ENCODE assay signal across 8 cellular contexts in the genomic region with DNA sequence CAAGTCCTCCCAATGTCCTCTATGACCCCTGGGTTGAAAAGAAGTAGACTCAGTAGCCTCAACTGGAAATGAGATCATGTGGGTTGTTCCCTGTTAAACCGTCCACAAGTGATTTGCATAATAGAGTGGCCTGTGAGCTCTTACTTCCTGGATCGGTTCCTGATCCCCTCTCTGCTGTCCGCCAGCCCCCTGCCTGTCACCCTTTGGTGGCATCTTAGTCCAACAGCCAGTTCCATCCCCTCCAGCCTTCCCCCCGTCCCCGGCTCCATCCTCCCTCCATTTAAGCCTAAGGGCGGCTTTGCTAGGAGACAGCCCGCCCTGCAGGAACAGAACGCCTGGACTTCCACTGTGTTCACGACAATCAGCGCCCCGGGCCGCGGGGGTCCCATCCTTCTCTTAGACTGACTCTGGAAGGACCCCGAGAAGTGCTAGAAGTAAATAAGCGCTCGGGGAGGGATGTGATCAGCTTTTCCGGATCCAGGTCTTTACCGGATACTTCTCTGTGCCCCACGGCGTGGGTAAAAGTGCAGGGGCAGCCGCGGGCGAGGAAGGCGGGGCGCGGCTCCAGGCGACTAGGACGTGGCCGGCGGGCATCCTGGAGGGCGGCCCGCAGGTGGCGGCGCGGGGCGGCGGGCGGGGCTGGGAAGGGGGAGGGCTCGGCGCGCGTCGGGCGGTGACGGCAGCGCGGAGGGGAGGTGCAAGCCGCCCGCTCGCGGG. TPM values are rescaled to one million over a fixed set of nuclear protein-coding genes. Genes with fewer than 3 reads are reported as not detected.
A peak's percentile ranks its signal among the peaks of the same experiment; 100 is the strongest.
DNase-seq lines count a peak whose midpoint lies in the region; ATAC-seq and TF ChIP-seq lines count a peak whose summit lies in the region.

No MANE protein-coding gene starts in this region.

- peak overlapping the region; percentile 88 for H3K4me3 Mint-ChIP-seq in T-helper 2 cell treated with Interferon-gamma antibody and Interleukin-4, amounts not matched to agents 5 μg/mL and 100 μg/mL, for 36 hours

- peaks cover 30% of the 10 kb centered on the region for H3K4me1 Mint-ChIP-seq in T-helper 2 cell treated with Interferon-gamma antibody and Interleukin-4, amounts not matched to agents 5 μg/mL and 100 μg/mL, for 36 hours (ENCODE audit: low read depth)

- DNase-seq in GDM1 (lab: John Stamatoyannopoulos, UW): peak; percentile 72
- DNase-seq in Jurkat, Clone E6-1 (ENCODE audit: low read depth, low spot score): peak; percentile 30
- DNase-seq in T-helper 2 cell treated with Interferon-gamma antibody and Interleukin-4, amounts not matched to agents 5 μg/mL and 100 μg/mL, for 36 hours (ENCODE audit: low spot score): peak; percentile 74
- no peak for DNase-seq in astrocyte of the cerebellum (ENCODE audit: low read depth)
- DNase-seq in hypothalamus (lab: John Stamatoyannopoulos, UW): peak in 38 of 51 donors; percentile 16 to 79 (median 45)
- peak; percentile 83 for DNase-seq in sciatic nerve (ENCODE audit: low spot score)
- no peak for DNase-seq in NCI-H1694 (lab: John Stamatoyannopoulos, UW)

- TF ChIP-seq CTCF in astrocyte of the cerebellum (IDR thresholded peaks at IDR 0.05; ENCODE audit: low read depth, low read length, missing control alignments): no peak

- no peaks in the 10 kb centered on the region for H3K27me3 Mint-ChIP-seq in T-helper 2 cell treated with Interferon-gamma antibody and Interleukin-4, amounts not matched to agents 5 μg/mL and 100 μg/mL, for 36 hours (ENCODE audit: low read depth)

- ATAC-seq in GM21576 (IDR thresholded peaks at IDR 0.05; ENCODE audit: unreplicated experiment): peak; percentile 78
- ATAC-seq in sciatic nerve: peak; percentile 84

- in situ Hi-C loops in astrocyte of the cerebellum (cut with HindIII; ENCODE audit: low sequenced_read_pairs): loop anchor here (5.0 kb wide), 1 partner anchor 89 kb away; no protein-coding TSS in a partner anchor

- H3K9me3 Mint-ChIP-seq in T-helper 2 cell treated with Interferon-gamma antibody and Interleukin-4, amounts not matched to agents 5 μg/mL and 100 μg/mL, for 36 hours: no peaks in the 10 kb centered on the region

- H3K4me3 ChIP-seq in Jurkat, Clone E6-1 (ENCODE audit: low read length): peak overlapping the region; percentile 49
- peak overlapping the region; percentile 85 for H3K4me3 ChIP-seq in astrocyte of the cerebellum (ENCODE audit: low read depth, low read length)

- H3K27ac Mint-ChIP-seq in T-helper 2 cell treated with Interferon-gamma antibody and Interleukin-4, amounts not matched to agents 5 μg/mL and 100 μg/mL, for 36 hours: peak overlapping the region; percentile 96

- intact Hi-C loops in sciatic nerve (cut with DNase I): loop anchor here (10.0 kb wide), 1 partner anchor 82 kb away; a partner anchor contains a TSS

- peaks cover 9% of the 10 kb centered on the region for H3K36me3 Mint-ChIP-seq in T-helper 2 cell treated with Interferon-gamma antibody and Interleukin-4, amounts not matched to agents 5 μg/mL and 100 μg/mL, for 36 hours (ENCODE audit: low read depth)

RNA-seq across cellular contexts. Expression of a gene that starts 51.2 kb away (rescaled TPM):
- polyA plus RNA-seq in Jurkat, Clone E6-1 (2012; ENCODE audit: insufficient read depth, insufficient read length): 9.7 TPM
- total RNA-seq in sciatic nerve: 13.3 TPM

Comparison
In these comparisons a context has a peak if more than half of its experiments do, and no peak if none do; other contexts are left out.
1. DNase-seq: peak in GDM1 (single experiment), Jurkat, Clone E6-1 (single experiment), T-helper 2 cell treated with Interferon-gamma antibody and Interleukin-4, amounts not matched to agents 5 μg/mL and 100 μg/mL, for 36 hours (single experiment), hypothalamus (38 of 51) and sciatic nerve (single experiment); none in astrocyte of the cerebellum (single experiment) and NCI-H1694 (single experiment).